15 cellular contexts compared by ENCODE assay signal in genomic region chr16:88792078-88792550, GRCh38. TPM values are rescaled to one million over a fixed set of nuclear protein-coding genes. Genes with fewer than 3 reads are reported as not detected.
DNase-seq lines count a peak whose midpoint lies in the region; ATAC-seq and FAIRE-seq lines count a peak whose summit lies in the region.
"Had no signal": no experiment of that assay in that cellular context is flagged by ENCODE, and none has a peak within 500 bp of the region (broad histone marks: within the 10 kb centered on the region; RNA-seq: fewer than 3 reads in every experiment).

No MANE protein-coding gene starts in this region.

- no peak overlapping the region for H3K4me3 ChIP-seq in BLaER1
- no peak overlapping the region for H3K4me3 ChIP-seq in naive thymus-derived CD4-positive, alpha-beta T cell (ENCODE audit: low read length)
- H3K4me3 ChIP-seq: GM23338, ovary, SK-N-MC had no signal

- CTCF ChIA-PET in activated CD8-positive, alpha-beta T cell treated with anti-CD3 and anti-CD28 coated beads, Interleukin-2, amount 10 ng/mL, durations not matched to agents 7 days and 5 days (lab: Charles Lee) = interaction anchor here (1.6 to 2.7 kb wide), 2 partner anchors 8 to 19 kb away, joined by 5 to 12 read pairs; partner anchors contain the start of genes APRT and PIEZO1
- CTCF ChIA-PET in naive thymus-derived CD4-positive, alpha-beta T cell (lab: Charles Lee) = interaction anchor here (1.8 kb wide), 1 partner anchor 9 kb away, joined by 5 read pairs; no protein-coding TSS in a partner anchor

- H3K9me3 Mint-ChIP-seq in activated CD8-positive, alpha-beta T cell treated with anti-CD3 and anti-CD28 coated beads, Interleukin-2, amount 10 ng/mL, durations not matched to agents 7 days and 5 days (ENCODE audit: insufficient read depth) = no peaks in the 10 kb centered on the region
- H3K9me3 Mint-ChIP-seq in naive thymus-derived CD4-positive, alpha-beta T cell = no peaks in the 10 kb centered on the region
- H3K9me3 Mint-ChIP-seq: GM23338, WTC11 had no signal

- peak overlapping the region; percentile 93 for H3K27ac ChIP-seq in BLaER1
- H3K27ac ChIP-seq in naive thymus-derived CD4-positive, alpha-beta T cell (ENCODE audit: low read depth, low read length) = peak overlapping the region; percentile 6
- H3K27ac ChIP-seq: ovary, SK-N-MC had no signal

- no peaks in the 10 kb centered on the region for H3K27me3 ChIP-seq in BLaER1
- no peaks in the 10 kb centered on the region for H3K27me3 ChIP-seq in naive thymus-derived CD4-positive, alpha-beta T cell (ENCODE audit: control insufficient read depth in 2 of 2, insufficient read depth in 2 of 2, low read length in 2 of 2)
- H3K27me3 ChIP-seq: ovary had no signal

- H3K4me1 Mint-ChIP-seq in activated CD8-positive, alpha-beta T cell treated with anti-CD3 and anti-CD28 coated beads, Interleukin-2, amount 10 ng/mL, durations not matched to agents 7 days and 5 days (ENCODE audit: low read depth) = peaks cover 58% of the 10 kb centered on the region
- peaks cover 19 to 67% (median 54%) of the 10 kb centered on the region in 7 donors for H3K4me1 Mint-ChIP-seq in naive thymus-derived CD4-positive, alpha-beta T cell

- intact Hi-C loops in naive thymus-derived CD4-positive, alpha-beta T cell (cut with micrococcal nuclease) = no loop called here

- H3K9ac ChIP-seq in BLaER1 = peak overlapping the region; percentile 74

- H3K9me3 ChIP-seq in BLaER1 = no peaks in the 10 kb centered on the region
- no peaks in the 10 kb centered on the region for H3K9me3 ChIP-seq in naive thymus-derived CD4-positive, alpha-beta T cell (ENCODE audit: control insufficient read depth in 2 of 3, low read length in 3 of 3)
- H3K9me3 ChIP-seq: ovary had no signal

- POLR2A ChIA-PET in activated CD8-positive, alpha-beta T cell treated with anti-CD3 and anti-CD28 coated beads, Interleukin-2, amount 10 ng/mL, durations not matched to agents 7 days and 5 days (lab: Charles Lee) = interaction anchor here (0.7 kb wide), 1 partner anchor 12 kb away, joined by 3 read pairs; no protein-coding TSS in a partner anchor
- POLR2A ChIA-PET in naive thymus-derived CD4-positive, alpha-beta T cell (lab: Charles Lee) = interaction anchor here (1.4 to 3.1 kb wide), 3 partner anchors 47 to 91 kb away, joined by 4 to 14 read pairs (median 6); partner anchors contain the start of genes GALNS and TRAPPC2L

- no peaks in the 10 kb centered on the region for H3K36me3 ChIP-seq in BLaER1
- no peaks in the 10 kb centered on the region for H3K36me3 ChIP-seq in naive thymus-derived CD4-positive, alpha-beta T cell (ENCODE audit: control insufficient read depth in 2 of 3, insufficient read depth in 3 of 3, low read length in 3 of 3)
- H3K36me3 ChIP-seq: ovary had no signal

- peak; percentile 48 for DNase-seq in HTR-8/SVneo (ENCODE audit: insufficient read length, low spot score)
- no peak for DNase-seq in activated CD8-positive, alpha-beta T cell treated with anti-CD3 and anti-CD28 coated beads, Interleukin-2, amount 10 ng/mL, durations not matched to agents 7 days and 5 days
- DNase-seq in naive thymus-derived CD4-positive, alpha-beta T cell = no peak
- no peak for DNase-seq in central memory CD4-positive, alpha-beta T cell
- DNase-seq in NCI-H748 (lab: John Stamatoyannopoulos, UW; ENCODE audit: unreplicated experiment) = no peak
- DNase-seq: foreskin melanocyte, mammary epithelial cell, MM.1S had no signal

- FAIRE-seq in HTR-8/SVneo (lab: Jason Lieb, UNC) = no peak

- peak overlapping the region; percentile 96 for H3K4me2 ChIP-seq in BLaER1
- H3K4me2 ChIP-seq: GM23338 had no signal

- peaks cover 96% of the 10 kb centered on the region for H3K4me1 ChIP-seq in BLaER1
- H3K4me1 ChIP-seq in naive thymus-derived CD4-positive, alpha-beta T cell (ENCODE audit: control insufficient read depth in 2 of 2, insufficient read depth in 2 of 2, low read length in 2 of 2) = peaks cover 37 to 61% of the 10 kb centered on the region in 2 donors

- H3K27ac Mint-ChIP-seq in activated CD8-positive, alpha-beta T cell treated with anti-CD3 and anti-CD28 coated beads, Interleukin-2, amount 10 ng/mL, durations not matched to agents 7 days and 5 days = peak overlapping the region; percentile 57
- H3K27ac Mint-ChIP-seq in naive thymus-derived CD4-positive, alpha-beta T cell = peak overlapping the region in 6 of 9 donors; percentile 14 to 87 (median 84)
- H3K27ac Mint-ChIP-seq: GM23338, WTC11 had no signal

- no peak for ATAC-seq in activated CD8-positive, alpha-beta T cell treated with anti-CD3 and anti-CD28 coated beads, Interleukin-2, amount 10 ng/mL, durations not matched to agents 7 days and 5 days
- ATAC-seq in naive thymus-derived CD4-positive, alpha-beta T cell = no peak
- ATAC-seq in HG03342 (IDR thresholded peaks at IDR 0.05; ENCODE audit: unreplicated experiment) (no peak), HG02678 (IDR thresholded peaks at IDR 0.05; ENCODE audit: unreplicated experiment) (no peak)
- ATAC-seq: WTC11 had no signal

- H3K4me3 Mint-ChIP-seq in activated CD8-positive, alpha-beta T cell treated with anti-CD3 and anti-CD28 coated beads, Interleukin-2, amount 10 ng/mL, durations not matched to agents 7 days and 5 days = no peak overlapping the region
- peak overlapping the region in 5 of 10 donors; percentile 53 to 72 (median 62) for H3K4me3 Mint-ChIP-seq in naive thymus-derived CD4-positive, alpha-beta T cell
- H3K4me3 Mint-ChIP-seq: GM23338, WTC11 had no signal

- H3K36me3 Mint-ChIP-seq in activated CD8-positive, alpha-beta T cell treated with anti-CD3 and anti-CD28 coated beads, Interleukin-2, amount 10 ng/mL, durations not matched to agents 7 days and 5 days (ENCODE audit: low read depth) = peaks cover 1% of the 10 kb centered on the region
- no peaks in the 10 kb centered on the region for H3K36me3 Mint-ChIP-seq in naive thymus-derived CD4-positive, alpha-beta T cell
- H3K36me3 Mint-ChIP-seq: WTC11 had no signal

- H3K27me3 Mint-ChIP-seq in activated CD8-positive, alpha-beta T cell treated with anti-CD3 and anti-CD28 coated beads, Interleukin-2, amount 10 ng/mL, durations not matched to agents 7 days and 5 days (ENCODE audit: low read depth) = no peaks in the 10 kb centered on the region
- H3K27me3 Mint-ChIP-seq in naive thymus-derived CD4-positive, alpha-beta T cell = no peaks in the 10 kb centered on the region

- no peaks in the 10 kb centered on the region for H4K20me1 ChIP-seq in BLaER1

RNA-seq across cellular contexts. Expression of gene PIEZO1, which starts 7.1 kb away (rescaled TPM):
- 100 to 1,000 TPM; 226 to 230 TPM for total RNA-seq in activated CD8-positive, alpha-beta T cell treated with anti-CD3 and anti-CD28 coated beads, Interleukin-2, amount 10 ng/mL, durations not matched to agents 7 days and 5 days
- 100 to 1,000 TPM in 4 of 5 experiments, 10 to 100 TPM in 1; 84.5 to 237 (median 124) TPM for total RNA-seq in naive thymus-derived CD4-positive, alpha-beta T cell
- polyA plus RNA-seq in naive thymus-derived CD4-positive, alpha-beta T cell = 10 to 100 TPM in 1 of 2 donors, 1 to 10 TPM in 1; 3.6 to 12.2 TPM

RNA-seq across cellular contexts. Expression of gene CDT1, which starts 11.5 kb away (rescaled TPM):
- 100 to 1,000 TPM; 126 to 132 TPM for total RNA-seq in activated CD8-positive, alpha-beta T cell treated with anti-CD3 and anti-CD28 coated beads, Interleukin-2, amount 10 ng/mL, durations not matched to agents 7 days and 5 days
- total RNA-seq in naive thymus-derived CD4-positive, alpha-beta T cell = 10 to 100 TPM in 1 of 5 experiments, 1 to 10 TPM in 1, under 1 TPM in 2, not detected in 1; 0.35 to 79.2 (median 1.6) TPM
- under 1 TPM; 0.09 to 0.19 TPM for polyA plus RNA-seq in naive thymus-derived CD4-positive, alpha-beta T cell

RNA-seq across cellular contexts. Expression of gene APRT, which starts 19.6 kb away (rescaled TPM):
- total RNA-seq in activated CD8-positive, alpha-beta T cell treated with anti-CD3 and anti-CD28 coated beads, Interleukin-2, amount 10 ng/mL, durations not matched to agents 7 days and 5 days = 100 to 1,000 TPM; 140 to 141 TPM
- 100 to 1,000 TPM; 134 to 178 (median 161) TPM for total RNA-seq in naive thymus-derived CD4-positive, alpha-beta T cell
- 100 to 1,000 TPM; 446 to 513 TPM for polyA plus RNA-seq in naive thymus-derived CD4-positive, alpha-beta T cell
